ENCODE assay signal across 7 cellular contexts in the genomic region with DNA sequence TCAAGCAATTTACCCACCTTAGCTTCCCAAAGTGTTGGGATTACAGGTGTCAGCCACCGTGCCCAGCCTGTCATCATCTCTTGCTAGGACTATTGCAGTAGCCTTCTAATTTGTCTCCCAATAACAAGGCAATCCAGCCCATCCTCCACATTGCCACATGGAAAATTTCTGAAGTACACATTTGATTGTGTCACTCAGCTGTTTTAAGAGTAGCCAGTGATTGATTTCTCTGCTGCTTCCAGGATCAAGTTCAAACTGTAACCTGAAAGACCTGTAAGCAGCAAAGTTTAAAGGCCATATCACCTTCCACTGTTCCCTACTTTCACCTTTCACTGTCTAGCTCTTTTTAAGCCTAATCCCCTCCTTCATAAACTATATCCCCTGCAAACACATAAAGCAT.
"Had no signal": no experiment of that assay in that cellular context is flagged by ENCODE, and none has a peak within 500 bp of the region (broad histone marks: within the 10 kb centered on the region; RNA-seq: fewer than 3 reads in every experiment).

No MANE protein-coding gene starts in this region.

- H3K4me3 Mint-ChIP-seq: GM23338, H9 had no signal

- DNase-seq: H9, HCEC 1CT, IMR-90, KG1 had no signal

- ATAC-seq: GM23338, K562 had no signal

- H3K9me3 Mint-ChIP-seq: GM23338, H9 had no signal

- H3K27ac ChIP-seq: HL-60 had no signal

- H3K4me3 ChIP-seq: GM23338, K562 had no signal

- H3K27ac Mint-ChIP-seq: GM23338, H9 had no signal

- H3K4me1 Mint-ChIP-seq: GM23338, H9 had no signal
